Comparison of ENCODE assay signal across 26 cellular contexts in genomic region chr13:112238436-112238995, GRCh38.
DNase-seq lines count a peak whose midpoint lies in the region; ATAC-seq and TF ChIP-seq lines count a peak whose summit lies in the region.
"Had no signal": no experiment of that assay in that cellular context is flagged by ENCODE, and none has a peak within 500 bp of the region (broad histone marks: within the 10 kb centered on the region; RNA-seq: fewer than 3 reads in every experiment).

No MANE protein-coding gene starts in this region.

- no peaks in the 10 kb centered on the region for H3K4me1 ChIP-seq in HEK293 (ENCODE audit: control insufficient read depth, insufficient read depth, low read length)
- no peaks in the 10 kb centered on the region for H3K4me1 ChIP-seq in neuronal stem cell (ENCODE audit: control insufficient read depth in 2 of 2, insufficient read depth in 1 of 2, low read depth in 1 of 2, low read length in 2 of 2)
- H3K4me1 ChIP-seq: BE2C, BLaER1 had no signal

- DNase-seq in WERI-Rb-1: peak; percentile 1
- no peak for DNase-seq in neuronal stem cell (ENCODE audit: low spot score)
- peak; percentile 23 for DNase-seq in sciatic nerve (ENCODE audit: low spot score)
- no peak for DNase-seq in Kasumi-1 (lab: John Stamatoyannopoulos, UW)
- no peak for DNase-seq in HUDEP-2 (lab: John Stamatoyannopoulos, UW; ENCODE audit: unreplicated experiment in 76 of 76)
- no peak for DNase-seq in activated T-cell treated with anti-CD3 and anti-CD28 coated beads, Interleukin-2, amount 50 U/mL, for 48 hours
- DNase-seq in osteocyte (ENCODE audit: extremely low spot score, unreplicated experiment): no peak
- DNase-seq: 8988T; ACHN; BE2C; C1 segment of cervical spinal cord; CD4-positive, alpha-beta memory T cell; CD4-positive, CD25-positive, alpha-beta regulatory T cell; CD8-positive, alpha-beta memory T cell; COR-L47; DMS 273 treated with DMSO at 0.1 percent for 48 hours; DMS153; DMS53; DMS79; DND-41; EL; GDM1 had no signal

- no CpG with 5 or more reads among the region's 18 CpGs for WGBS in neuronal stem cell (ENCODE audit: extremely low coverage in 2 of 2, insufficient read length in 2 of 2, insufficient replicate concordance in 1 of 2), 2 donors

- no peaks in the 10 kb centered on the region for H3K27me3 Mint-ChIP-seq in osteocyte (ENCODE audit: unreplicated experiment)
- H3K27me3 Mint-ChIP-seq: CD4-positive, alpha-beta memory T cell had no signal

- H3K4me3 ChIP-seq in HEK293 (ENCODE audit: low read depth, low read length) (no peak overlapping the region), WERI-Rb-1 (ENCODE audit: low read depth, low read length) (no peak overlapping the region), neuronal stem cell (ENCODE audit: low read length in 2 of 2) (no peak overlapping the region)
- H3K4me3 ChIP-seq: BLaER1, GM12878 had no signal

- intact Hi-C loops in sciatic nerve (cut with DNase I): no loop called here

- CTCF ChIA-PET in HEK293 (lab: Yijun Ruan, JAX): no interaction called here

- TF ChIP-seq CTCF in HEK293 (tag by site-specific recombination; IDR thresholded peaks at IDR 0.05) (no peak), WERI-Rb-1 (IDR thresholded peaks at IDR 0.05; ENCODE audit: low read depth, low read length) (no peak), osteocyte (IDR thresholded peaks at IDR 0.05) (no peak)

- H3K36me3 Mint-ChIP-seq in osteocyte (ENCODE audit: unreplicated experiment): no peaks in the 10 kb centered on the region
- H3K36me3 Mint-ChIP-seq: CD14-positive monocyte; CD4-positive, alpha-beta memory T cell; CD4-positive, CD25-positive, alpha-beta regulatory T cell; CD8-positive, alpha-beta memory T cell had no signal

- no peak overlapping the region for H3K9ac ChIP-seq in neuronal stem cell (ENCODE audit: low read depth, low read length, poor library complexity)
- H3K9ac ChIP-seq: BLaER1 had no signal

- no peaks in the 10 kb centered on the region for H3K36me3 ChIP-seq in HEK293 (ENCODE audit: control insufficient read depth in 2 of 2, insufficient read depth in 1 of 2, low read length in 2 of 2)
- no peaks in the 10 kb centered on the region for H3K36me3 ChIP-seq in WERI-Rb-1
- H3K36me3 ChIP-seq in neuronal stem cell (replicated peaks in 1 of 2; ENCODE audit: control insufficient read depth in 2 of 2, insufficient read depth in 2 of 2, low read length in 2 of 2): no peaks in the 10 kb centered on the region
- H3K36me3 ChIP-seq: BE2C, BLaER1 had no signal

- no peaks in the 10 kb centered on the region for H3K4me1 Mint-ChIP-seq in osteocyte (ENCODE audit: unreplicated experiment)
- H3K4me1 Mint-ChIP-seq: CD14-positive monocyte; CD4-positive, alpha-beta memory T cell; CD4-positive, CD25-positive, alpha-beta regulatory T cell; CD8-positive, alpha-beta memory T cell had no signal

- no peak overlapping the region for H3K23ac ChIP-seq in neuronal stem cell (ENCODE audit: low read depth, low read length, poor library complexity)

- H3K9me3 ChIP-seq in HEK293 (ENCODE audit: control insufficient read depth, insufficient read depth, low read depth, low read length): no peaks in the 10 kb centered on the region
- H3K9me3 ChIP-seq in WERI-Rb-1 (ENCODE audit: severe bottlenecking): peaks cover 22% of the 10 kb centered on the region
- peaks cover 10 to 14% of the 10 kb centered on the region in 2 donors for H3K9me3 ChIP-seq in neuronal stem cell (replicated peaks in 1 of 2; ENCODE audit: control insufficient read depth in 2 of 2, insufficient read depth in 1 of 2, low read depth in 1 of 2, low read length in 2 of 2)
- H3K9me3 ChIP-seq: BE2C had no signal

- no peak for ATAC-seq in sciatic nerve
- ATAC-seq: GM12878 had no signal

- no peak overlapping the region for H4K91ac ChIP-seq in neuronal stem cell (ENCODE audit: low read depth, low read length, poor library complexity)

- no peak overlapping the region for H2BK15ac ChIP-seq in neuronal stem cell (ENCODE audit: low read length)

- H2AFZ ChIP-seq in neuronal stem cell (ENCODE audit: low read length): no peak overlapping the region

- peaks cover 15% of the 10 kb centered on the region for H3K9me3 Mint-ChIP-seq in osteocyte (ENCODE audit: unreplicated experiment)
- H3K9me3 Mint-ChIP-seq: CD8-positive, alpha-beta memory T cell had no signal

- no peak overlapping the region for H2BK5ac ChIP-seq in neuronal stem cell (ENCODE audit: low read length)

- H2AK5ac ChIP-seq in neuronal stem cell (ENCODE audit: low read depth, low read length): peak overlapping the region; percentile 9

- H3K18ac ChIP-seq in neuronal stem cell (ENCODE audit: low read length): peak overlapping the region; percentile 33

- no peak overlapping the region for H3K14ac ChIP-seq in neuronal stem cell (ENCODE audit: low read length)

- no peak overlapping the region for H2BK12ac ChIP-seq in neuronal stem cell (ENCODE audit: low read length)

- H3K79me1 ChIP-seq in neuronal stem cell (ENCODE audit: low read depth, low read length): no peaks in the 10 kb centered on the region

- no peak overlapping the region for H3K27ac Mint-ChIP-seq in osteocyte (ENCODE audit: unreplicated experiment)
- H3K27ac Mint-ChIP-seq: CD14-positive monocyte; CD4-positive, alpha-beta memory T cell; CD4-positive, CD25-positive, alpha-beta regulatory T cell; CD8-positive, alpha-beta memory T cell had no signal

- H2BK120ac ChIP-seq in neuronal stem cell (ENCODE audit: low read depth, low read length): no peak overlapping the region

- H4K8ac ChIP-seq in neuronal stem cell (ENCODE audit: low read depth, low read length): no peak overlapping the region

- POLR2A ChIA-PET in HEK293 (lab: Yijun Ruan, JAX): no interaction called here

- H3K4me2 ChIP-seq in neuronal stem cell (ENCODE audit: insufficient read depth, low read length, poor library complexity, severe bottlenecking): no peak overlapping the region
- H3K4me2 ChIP-seq: BLaER1 had no signal

- H3K4ac ChIP-seq in neuronal stem cell (ENCODE audit: low read length): no peak overlapping the region

- H3K27ac ChIP-seq in HEK293 (ENCODE audit: extremely low read depth, low read depth, low read length): no peak overlapping the region
- H3K27ac ChIP-seq in WERI-Rb-1: no peak overlapping the region
- H3K27ac ChIP-seq in neuronal stem cell (replicated peaks; ENCODE audit: low read length): no peak overlapping the region
- H3K27ac ChIP-seq: BLaER1 had no signal

- no peak overlapping the region for H3K4me3 Mint-ChIP-seq in osteocyte (ENCODE audit: unreplicated experiment)
- H3K4me3 Mint-ChIP-seq: CD14-positive monocyte; CD4-positive, alpha-beta memory T cell; CD4-positive, CD25-positive, alpha-beta regulatory T cell; CD8-positive, alpha-beta memory T cell had no signal

- H3K27me3 ChIP-seq in WERI-Rb-1 (ENCODE audit: insufficient read depth, low read depth, severe bottlenecking) (peaks cover 97% of the 10 kb centered on the region), neuronal stem cell (ENCODE audit: control insufficient read depth in 3 of 3, insufficient read depth in 3 of 3, low read depth in 1 of 3, low read length in 3 of 3) (no peaks in the 10 kb centered on the region)
- H3K27me3 ChIP-seq: BLaER1 had no signal

TF ChIP-seq in HEK293, 187 proteins besides CTCF, POLR2A, EP300 and RAD21:
- peak; percentile 34 for TF ChIP-seq ZNF529 (tag by site-specific recombination; IDR thresholded peaks at IDR 0.05; ENCODE audit: insufficient replicate concordance)
- TF ChIP-seq OVOL3 (tag by site-specific recombination; IDR thresholded peaks at IDR 0.05): no peak

Comparison
In these comparisons a context has a peak if more than half of its experiments do, and no peak if none do; other contexts are left out.
1. DNase-seq: peak in WERI-Rb-1 (single experiment) and sciatic nerve (single experiment); none in neuronal stem cell (single experiment), Kasumi-1 (0 of 2), HUDEP-2 (0 of 76), activated T-cell treated with anti-CD3 and anti-CD28 coated beads, Interleukin-2, amount 50 U/mL, for 48 hours (0 of 2) and osteocyte (single experiment).